Comparison of ENCODE assay signal across 11 cellular contexts in the genomic region with DNA sequence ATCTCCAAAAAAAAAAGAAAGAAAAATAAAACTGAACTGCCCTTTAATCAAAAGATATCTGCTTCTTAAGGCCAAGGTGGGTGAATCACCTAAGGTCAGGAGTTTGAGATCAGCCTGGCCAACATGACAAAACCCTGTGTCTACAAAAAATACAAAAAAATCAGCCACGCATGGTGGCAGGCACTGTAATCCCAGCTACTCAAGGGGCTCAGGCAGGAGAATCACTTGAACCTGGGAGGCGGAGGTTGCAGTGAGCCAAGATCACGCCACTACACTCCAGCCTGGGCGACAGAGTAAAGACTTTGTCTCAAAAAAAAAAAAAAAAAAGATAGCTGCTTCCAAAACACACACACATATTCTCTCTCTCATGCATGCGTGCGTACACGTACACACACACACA. TPM values are rescaled to one million over a fixed set of nuclear protein-coding genes. Genes with fewer than 3 reads are reported as not detected.
DNase-seq lines count a peak whose midpoint lies in the region; ATAC-seq and TF ChIP-seq lines count a peak whose summit lies in the region.
"Had no signal": no experiment of that assay in that cellular context is flagged by ENCODE, and none has a peak within 500 bp of the region (broad histone marks: within the 10 kb centered on the region; RNA-seq: fewer than 3 reads in every experiment).

No MANE protein-coding gene starts in this region.

- no peak for ATAC-seq in natural killer cell treated with Interleukin-12 subunit alpha and Interleukin-12 subunit beta and Interleukin-15 and Interleukin-18, amount 100 ng/mL, for 72 hours

- no peak overlapping the region; the same call in 1 of the 2 replicates for H3K4me3 ChIP-seq in AG10803 (ENCODE audit: low read length)
- no peak overlapping the region for H3K4me3 ChIP-seq in KMS-11 (IDR thresholded peaks at IDR 0.05; ENCODE audit: insufficient read depth, low read depth, low read length)
- no peak overlapping the region for H3K4me3 ChIP-seq in ascending aorta
- H3K4me3 ChIP-seq: pancreas had no signal

- H3K4me1 Mint-ChIP-seq in natural killer cell treated with Interleukin-12 subunit alpha and Interleukin-12 subunit beta and Interleukin-15 and Interleukin-18, amount 100 ng/mL, for 72 hours (ENCODE audit: low read depth in 2 of 2): peaks cover 14 to 22% of the 10 kb centered on the region in 2 donors
- H3K4me1 Mint-ChIP-seq in CD14-positive monocyte: peaks cover 15% of the 10 kb centered on the region

- no peaks in the 10 kb centered on the region for H3K27me3 Mint-ChIP-seq in natural killer cell treated with Interleukin-12 subunit alpha and Interleukin-12 subunit beta and Interleukin-15 and Interleukin-18, amount 100 ng/mL, for 72 hours
- H3K27me3 Mint-ChIP-seq in CD14-positive monocyte (ENCODE audit: low read depth in 3 of 3): no peaks in the 10 kb centered on the region

- H3K4me1 ChIP-seq in KMS-11 (ENCODE audit: low read depth, poor library complexity, severe bottlenecking): peaks cover 50% of the 10 kb centered on the region
- H3K4me1 ChIP-seq in ascending aorta: peaks cover 0 to 11% of the 10 kb centered on the region in 2 donors
- H3K4me1 ChIP-seq: pancreas had no signal

- peak overlapping the region; percentile 71 for H3K4me3 Mint-ChIP-seq in natural killer cell treated with Interleukin-12 subunit alpha and Interleukin-12 subunit beta and Interleukin-15 and Interleukin-18, amount 100 ng/mL, for 72 hours
- H3K4me3 Mint-ChIP-seq in CD14-positive monocyte: no peak overlapping the region

- H3K9me3 ChIP-seq in ascending aorta: no peaks in the 10 kb centered on the region
- H3K9me3 ChIP-seq: pancreas had no signal

- H3K36me3 ChIP-seq in KMS-11 (ENCODE audit: insufficient read depth) (no peaks in the 10 kb centered on the region), ascending aorta (no peaks in the 10 kb centered on the region)
- H3K36me3 ChIP-seq: pancreas had no signal

- no peaks in the 10 kb centered on the region for H4K20me1 ChIP-seq in KMS-11 (ENCODE audit: insufficient read depth)

- H3K27ac Mint-ChIP-seq in natural killer cell treated with Interleukin-12 subunit alpha and Interleukin-12 subunit beta and Interleukin-15 and Interleukin-18, amount 100 ng/mL, for 72 hours: peak overlapping the region; percentile 79 to 86
- peak overlapping the region in 2 of 7 donors; percentile 73 to 91 for H3K27ac Mint-ChIP-seq in CD14-positive monocyte

- TF ChIP-seq CTCF in AG10803 (conservative IDR thresholded peaks at IDR 0.05; ENCODE audit: low read length): no peak
- TF ChIP-seq CTCF in KMS-11 (conservative IDR thresholded peaks at IDR 0.05; ENCODE audit: low read depth, low read length): no peak
- no peak for TF ChIP-seq CTCF in ascending aorta (IDR thresholded peaks at IDR 0.05)
- no peak for TF ChIP-seq CTCF in CD14-positive monocyte (IDR thresholded peaks at IDR 0.05)

- peaks cover 3% of the 10 kb centered on the region; the same call in 1 of the 2 replicates for H3K79me2 ChIP-seq in KMS-11 (ENCODE audit: insufficient read depth, low read depth)

- H3K9me3 Mint-ChIP-seq in natural killer cell treated with Interleukin-12 subunit alpha and Interleukin-12 subunit beta and Interleukin-15 and Interleukin-18, amount 100 ng/mL, for 72 hours: no peaks in the 10 kb centered on the region
- H3K9me3 Mint-ChIP-seq in CD14-positive monocyte: no peaks in the 10 kb centered on the region

- no peaks in the 10 kb centered on the region for H3K36me3 Mint-ChIP-seq in natural killer cell treated with Interleukin-12 subunit alpha and Interleukin-12 subunit beta and Interleukin-15 and Interleukin-18, amount 100 ng/mL, for 72 hours
- H3K36me3 Mint-ChIP-seq in CD14-positive monocyte: peaks cover 0 to 3% of the 10 kb centered on the region in 2 donors

- peak overlapping the region; percentile 56 for H3K27ac ChIP-seq in KMS-11
- H3K27ac ChIP-seq in ascending aorta: peak overlapping the region; percentile 77 to 78
- H3K27ac ChIP-seq: pancreas had no signal

- DNase-seq in AG10803 (ENCODE audit: low read depth) (peak; percentile 16), ascending aorta (ENCODE audit: low spot score in 2 of 2) (no peak), CD14-positive monocyte (ENCODE audit: low spot score) (no peak), SW480 (ENCODE audit: low spot score) (no peak), AG08395 (ENCODE audit: low spot score) (no peak), A172 (ENCODE audit: low spot score) (no peak)
- DNase-seq in natural killer cell treated with Interleukin-12 subunit alpha and Interleukin-12 subunit beta and Interleukin-15 and Interleukin-18, amount 100 ng/mL, for 72 hours (ENCODE audit: low spot score): no peak
- DNase-seq: DMS 273 treated with DMSO at 0.1 percent for 48 hours, NCI-H69 had no signal

- peak overlapping the region; percentile 33; the same call in 1 of the 2 replicates for H3K4me2 ChIP-seq in KMS-11

- H3K9ac ChIP-seq in KMS-11: no peak overlapping the region

- no peaks in the 10 kb centered on the region for H3K27me3 ChIP-seq in KMS-11 (ENCODE audit: insufficient read depth, low read depth)
- no peaks in the 10 kb centered on the region for H3K27me3 ChIP-seq in ascending aorta
- H3K27me3 ChIP-seq: pancreas had no signal

- intact Hi-C loops in ascending aorta (cut with DNase I) (no loop called here), CD14-positive monocyte (cut with micrococcal nuclease) (no loop called here)

- H2AFZ ChIP-seq in KMS-11 (ENCODE audit: low read depth): no peak overlapping the region; the same call in 1 of the 2 replicates

RNA-seq across cellular contexts. Expression of a gene that starts 17.8 kb away (rescaled TPM):
- 2.4 TPM for total RNA-seq in ascending aorta
- total RNA-seq in natural killer cell treated with Interleukin-12 subunit alpha and Interleukin-12 subunit beta and Interleukin-15 and Interleukin-18, amount 100 ng/mL, for 72 hours: 10 to 100 TPM in 1 of 2 donors, 1 to 10 TPM in 1; 5.4 to 13.0 TPM
- under 1 TPM; 0.76 to 0.84 TPM for polyA plus RNA-seq in CD14-positive monocyte
- 6.4 and 10.1 TPM in 2 replicates for total RNA-seq in A172 (2014; rRNA removed; shearing (Covaris generic))
